Comparison of ENCODE assay signal across 1 cellular context in genomic region chr7:96414931-96415292, GRCh38.
TF ChIP-seq lines count a peak whose summit lies in the region.

No MANE protein-coding gene starts in this region.

TF ChIP-seq in HepG2, 621 proteins besides CTCF, POLR2A, EP300 and RAD21 (continued from another document and continues in another):
- TF ChIP-seq, protein P1, sequence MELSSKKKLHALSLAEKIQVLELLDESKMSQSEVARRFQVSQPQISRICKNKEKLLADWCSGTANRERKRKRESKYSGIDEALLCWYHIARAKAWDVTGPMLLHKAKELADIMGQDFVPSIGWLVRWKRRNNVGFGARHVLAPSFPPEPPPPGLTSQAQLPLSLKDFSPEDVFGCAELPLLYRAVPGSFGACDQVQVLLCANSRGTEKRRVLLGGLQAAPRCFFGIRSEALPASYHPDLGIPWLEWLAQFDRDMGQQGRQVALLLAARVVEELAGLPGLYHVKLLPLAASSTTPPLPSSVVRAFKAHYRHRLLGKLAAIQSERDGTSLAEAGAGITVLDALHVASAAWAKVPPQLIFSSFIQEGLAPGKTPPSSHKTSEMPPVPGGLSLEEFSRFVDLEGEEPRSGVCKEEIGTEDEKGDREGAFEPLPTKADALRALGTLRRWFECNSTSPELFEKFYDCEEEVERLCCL (CRISPR knock-in tag; IDR thresholded peaks at IDR 0.05; ENCODE audit: borderline replicate concordance), result no peak
- TF ChIP-seq NR3C1 (CRISPR knock-in tag; IDR thresholded peaks at IDR 0.05) (no peak), ATF3 (CRISPR knock-in tag; IDR thresholded peaks at IDR 0.05) (no peak), FOXA1 (IDR thresholded peaks at IDR 0.05) (no peak), FOXA1 (CRISPR knock-in tag; IDR thresholded peaks at IDR 0.05) (peak; percentile 6; the same call in 1 of the 2 replicates), ISX (CRISPR knock-in tag; conservative IDR thresholded peaks at IDR 0.05) (no peak), HMG20B (CRISPR knock-in tag; conservative IDR thresholded peaks at IDR 0.05) (no peak), PITX1 (CRISPR knock-in tag; IDR thresholded peaks at IDR 0.05) (no peak), BORCS8-MEF2B (CRISPR knock-in tag; IDR thresholded peaks at IDR 0.05) (no peak), MEIS2 (CRISPR knock-in tag; IDR thresholded peaks at IDR 0.05) (no peak), U2AF1 (optimal IDR thresholded peaks at IDR 0.05; ENCODE audit: low read depth, low read length) (no peak), KLF6 (CRISPR knock-in tag; IDR thresholded peaks at IDR 0.05) (no peak), MXD4 (CRISPR knock-in tag; IDR thresholded peaks at IDR 0.05) (no peak), THYN1 (CRISPR knock-in tag; IDR thresholded peaks at IDR 0.05; ENCODE audit: borderline replicate concordance, low read depth) (no peak), AGO1 (IDR thresholded peaks at IDR 0.05; ENCODE audit: low read depth, low read length, poor library complexity, severe bottlenecking) (no peak), FOSL1 (CRISPR knock-in tag; IDR thresholded peaks at IDR 0.05; ENCODE audit: borderline replicate concordance) (no peak), ZNF569 (CRISPR knock-in tag; IDR thresholded peaks at IDR 0.05; ENCODE audit: borderline replicate concordance) (no peak), NCOA2 (CRISPR knock-in tag; IDR thresholded peaks at IDR 0.05) (no peak), ZFAT (CRISPR knock-in tag; conservative IDR thresholded peaks at IDR 0.05) (no peak), DR1 (CRISPR knock-in tag; IDR thresholded peaks at IDR 0.05) (no peak), MED8 (CRISPR knock-in tag; IDR thresholded peaks at IDR 0.05; ENCODE audit: insufficient replicate concordance) (no peak), PRDM15 (CRISPR knock-in tag; IDR thresholded peaks at IDR 0.05) (no peak), HOMEZ (CRISPR knock-in tag; IDR thresholded peaks at IDR 0.05; ENCODE audit: low read depth) (0 out of 2 replicates have a peak, but pooled peaks have one; percentile 32), ZSCAN20 (CRISPR knock-in tag; IDR thresholded peaks at IDR 0.05; ENCODE audit: borderline replicate concordance) (no peak), CENPX (CRISPR knock-in tag; IDR thresholded peaks at IDR 0.05) (no peak), CHCHD3 (CRISPR knock-in tag; IDR thresholded peaks at IDR 0.05) (no peak), SMC3 (IDR thresholded peaks at IDR 0.05; ENCODE audit: low read length) (peak; percentile 95), ARID2 (CRISPR knock-in tag; IDR thresholded peaks at IDR 0.05; ENCODE audit: borderline replicate concordance) (no peak), CEBPG (CRISPR knock-in tag; IDR thresholded peaks at IDR 0.05) (peak; percentile 76), POGZ (CRISPR knock-in tag; IDR thresholded peaks at IDR 0.05) (no peak), MAF1 (CRISPR knock-in tag; IDR thresholded peaks at IDR 0.05; ENCODE audit: borderline replicate concordance) (no peak), ZBTB14 (CRISPR knock-in tag; IDR thresholded peaks at IDR 0.05) (no peak), ZNF670 (CRISPR knock-in tag; IDR thresholded peaks at IDR 0.05; ENCODE audit: borderline replicate concordance) (no peak), ZHX2 (IDR thresholded peaks at IDR 0.05; ENCODE audit: low read depth) (0 out of 2 replicates have a peak, but pooled peaks have one; percentile 46), ZHX2 (CRISPR knock-in tag; IDR thresholded peaks at IDR 0.05; ENCODE audit: borderline replicate concordance) (no peak), ZNF326 (CRISPR knock-in tag; IDR thresholded peaks at IDR 0.05; ENCODE audit: borderline replicate concordance) (no peak), BRF2 (CRISPR knock-in tag; IDR thresholded peaks at IDR 0.05) (no peak), HHEX (CRISPR knock-in tag; IDR thresholded peaks at IDR 0.05) (no peak), ZNF101 (CRISPR knock-in tag; IDR thresholded peaks at IDR 0.05; ENCODE audit: borderline replicate concordance, low read depth) (no peak), PLSCR1 (CRISPR knock-in tag; IDR thresholded peaks at IDR 0.05; ENCODE audit: borderline replicate concordance) (no peak), MTF1 (CRISPR knock-in tag; IDR thresholded peaks at IDR 0.05) (no peak)
- TF ChIP-seq, protein P2, sequence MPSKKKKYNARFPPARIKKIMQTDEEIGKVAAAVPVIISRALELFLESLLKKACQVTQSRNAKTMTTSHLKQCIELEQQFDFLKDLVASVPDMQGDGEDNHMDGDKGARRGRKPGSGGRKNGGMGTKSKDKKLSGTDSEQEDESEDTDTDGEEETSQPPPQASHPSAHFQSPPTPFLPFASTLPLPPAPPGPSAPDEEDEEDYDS (CRISPR knock-in tag; IDR thresholded peaks at IDR 0.05), result no peak
- TF ChIP-seq, protein P3, sequence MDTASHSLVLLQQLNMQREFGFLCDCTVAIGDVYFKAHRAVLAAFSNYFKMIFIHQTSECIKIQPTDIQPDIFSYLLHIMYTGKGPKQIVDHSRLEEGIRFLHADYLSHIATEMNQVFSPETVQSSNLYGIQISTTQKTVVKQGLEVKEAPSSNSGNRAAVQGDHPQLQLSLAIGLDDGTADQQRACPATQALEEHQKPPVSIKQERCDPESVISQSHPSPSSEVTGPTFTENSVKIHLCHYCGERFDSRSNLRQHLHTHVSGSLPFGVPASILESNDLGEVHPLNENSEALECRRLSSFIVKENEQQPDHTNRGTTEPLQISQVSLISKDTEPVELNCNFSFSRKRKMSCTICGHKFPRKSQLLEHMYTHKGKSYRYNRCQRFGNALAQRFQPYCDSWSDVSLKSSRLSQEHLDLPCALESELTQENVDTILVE (CRISPR knock-in tag; IDR thresholded peaks at IDR 0.05), result no peak; the same call in 1 of the 2 replicates
- TF ChIP-seq, protein P4, sequence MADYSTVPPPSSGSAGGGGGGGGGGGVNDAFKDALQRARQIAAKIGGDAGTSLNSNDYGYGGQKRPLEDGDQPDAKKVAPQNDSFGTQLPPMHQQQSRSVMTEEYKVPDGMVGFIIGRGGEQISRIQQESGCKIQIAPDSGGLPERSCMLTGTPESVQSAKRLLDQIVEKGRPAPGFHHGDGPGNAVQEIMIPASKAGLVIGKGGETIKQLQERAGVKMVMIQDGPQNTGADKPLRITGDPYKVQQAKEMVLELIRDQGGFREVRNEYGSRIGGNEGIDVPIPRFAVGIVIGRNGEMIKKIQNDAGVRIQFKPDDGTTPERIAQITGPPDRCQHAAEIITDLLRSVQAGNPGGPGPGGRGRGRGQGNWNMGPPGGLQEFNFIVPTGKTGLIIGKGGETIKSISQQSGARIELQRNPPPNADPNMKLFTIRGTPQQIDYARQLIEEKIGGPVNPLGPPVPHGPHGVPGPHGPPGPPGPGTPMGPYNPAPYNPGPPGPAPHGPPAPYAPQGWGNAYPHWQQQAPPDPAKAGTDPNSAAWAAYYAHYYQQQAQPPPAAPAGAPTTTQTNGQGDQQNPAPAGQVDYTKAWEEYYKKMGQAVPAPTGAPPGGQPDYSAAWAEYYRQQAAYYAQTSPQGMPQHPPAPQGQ (CRISPR knock-in tag; IDR thresholded peaks at IDR 0.05; ENCODE audit: borderline replicate concordance), result no peak
